21 cellular contexts compared by ENCODE assay signal in the genomic region with DNA sequence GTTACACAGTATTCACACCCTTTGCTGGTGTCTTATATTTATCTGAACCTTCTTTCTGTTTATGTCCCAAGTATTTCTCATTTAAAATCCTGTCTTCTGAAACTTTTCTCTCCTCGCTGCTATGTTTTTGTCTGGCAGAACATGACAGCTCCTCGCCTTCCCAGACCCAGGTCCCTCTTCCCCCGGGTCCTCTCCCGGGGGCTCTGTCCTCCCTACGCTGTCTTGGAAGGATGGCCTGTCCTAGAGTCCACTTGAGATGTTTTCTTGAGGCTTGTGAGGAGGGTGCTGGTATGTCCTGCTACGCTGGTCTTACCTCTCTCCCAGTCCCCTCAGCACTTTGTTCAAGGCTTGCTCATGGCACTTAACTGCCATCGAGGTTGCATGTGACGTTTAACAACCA.
"Had no signal": no experiment of that assay in that cellular context is flagged by ENCODE, and none has a peak within 500 bp of the region (broad histone marks: within the 10 kb centered on the region; RNA-seq: fewer than 3 reads in every experiment).

No MANE protein-coding gene starts in this region.

- H3K27ac Mint-ChIP-seq: activated CD4-positive, alpha-beta memory T cell treated with anti-CD3 and anti-CD28 coated beads, Interleukin-2, amount 10 ng/mL, durations not matched to agents 7 days and 5 days; memory B cell; natural killer cell treated with Interleukin-12 subunit alpha and Interleukin-12 subunit beta and Interleukin-15 and Interleukin-18, amount 100 ng/mL, for 72 hours; stimulated activated effector memory CD8-positive, alpha-beta T cell treated with anti-CD3 and anti-CD28 coated beads, Interleukin-12 subunit alpha, Interleukin-12 subunit beta, amount 100 ng/mL, for 72 hours had no signal

- H3K27me3 Mint-ChIP-seq: activated CD4-positive, alpha-beta memory T cell treated with anti-CD3 and anti-CD28 coated beads, Interleukin-2, amount 10 ng/mL, durations not matched to agents 7 days and 5 days; central memory CD8-positive, alpha-beta T cell; effector memory CD8-positive, alpha-beta T cell; memory B cell; natural killer cell treated with Interleukin-12 subunit alpha and Interleukin-12 subunit beta and Interleukin-15 and Interleukin-18, amount 100 ng/mL, for 72 hours had no signal

- H2AFZ ChIP-seq: parathyroid adenoma had no signal

- H3K4me3 Mint-ChIP-seq: activated CD4-positive, alpha-beta memory T cell treated with anti-CD3 and anti-CD28 coated beads, Interleukin-2, amount 10 ng/mL, durations not matched to agents 7 days and 5 days; central memory CD8-positive, alpha-beta T cell; effector memory CD8-positive, alpha-beta T cell; memory B cell; natural killer cell treated with Interleukin-12 subunit alpha and Interleukin-12 subunit beta and Interleukin-15 and Interleukin-18, amount 100 ng/mL, for 72 hours; stimulated activated effector memory CD8-positive, alpha-beta T cell treated with anti-CD3 and anti-CD28 coated beads, Interleukin-12 subunit alpha, Interleukin-12 subunit beta, amount 100 ng/mL, for 72 hours had no signal

- H3K9me3 ChIP-seq: ascending aorta, esophagus muscularis mucosa, transverse colon, uterus had no signal

- DNase-seq: activated CD4-positive, alpha-beta memory T cell treated with anti-CD3 and anti-CD28 coated beads, Interleukin-2, amount 10 ng/mL, durations not matched to agents 7 days and 5 days; activated CD4-positive, alpha-beta T cell treated with anti-CD3 and anti-CD28 coated beads for 48 hours; activated CD4-positive, CD25-positive, alpha-beta regulatory T cell; activated naive CD4-positive, alpha-beta T cell; dorsolateral prefrontal cortex; effector memory CD8-positive, alpha-beta T cell; glutamatergic neuron; hippocampal formation; kidney glomerular epithelial cell; stimulated activated CD4-positive, alpha-beta T cell treated with anti-CD3 and anti-CD28 coated beads, Interleukin-2, amount 100 ng/mL, for 24 hours; transverse colon; uterus had no signal

- ATAC-seq: effector memory CD8-positive, alpha-beta T cell; right cardiac atrium; stimulated activated effector memory CD8-positive, alpha-beta T cell treated with anti-CD3 and anti-CD28 coated beads, Interleukin-12 subunit alpha, Interleukin-12 subunit beta, amount 100 ng/mL, for 72 hours had no signal

- H3K4me3 ChIP-seq: ascending aorta, dorsolateral prefrontal cortex, esophagus muscularis mucosa, skin epidermis, transverse colon, uterus had no signal

- H3K9me3 Mint-ChIP-seq: central memory CD8-positive, alpha-beta T cell; effector memory CD8-positive, alpha-beta T cell; memory B cell; natural killer cell treated with Interleukin-12 subunit alpha and Interleukin-12 subunit beta and Interleukin-15 and Interleukin-18, amount 100 ng/mL, for 72 hours; stimulated activated effector memory CD8-positive, alpha-beta T cell treated with anti-CD3 and anti-CD28 coated beads, Interleukin-12 subunit alpha, Interleukin-12 subunit beta, amount 100 ng/mL, for 72 hours had no signal

- H3K27ac ChIP-seq: ascending aorta, esophagus muscularis mucosa, parathyroid adenoma, skin epidermis, transverse colon, uterus had no signal

- H3K27me3 ChIP-seq: ascending aorta, dorsolateral prefrontal cortex, esophagus muscularis mucosa, transverse colon, uterus had no signal

- H3K36me3 ChIP-seq: uterus had no signal

- H3K4me1 ChIP-seq: uterus had no signal
